ENCODE assay signal across 8 cellular contexts in the genomic region with DNA sequence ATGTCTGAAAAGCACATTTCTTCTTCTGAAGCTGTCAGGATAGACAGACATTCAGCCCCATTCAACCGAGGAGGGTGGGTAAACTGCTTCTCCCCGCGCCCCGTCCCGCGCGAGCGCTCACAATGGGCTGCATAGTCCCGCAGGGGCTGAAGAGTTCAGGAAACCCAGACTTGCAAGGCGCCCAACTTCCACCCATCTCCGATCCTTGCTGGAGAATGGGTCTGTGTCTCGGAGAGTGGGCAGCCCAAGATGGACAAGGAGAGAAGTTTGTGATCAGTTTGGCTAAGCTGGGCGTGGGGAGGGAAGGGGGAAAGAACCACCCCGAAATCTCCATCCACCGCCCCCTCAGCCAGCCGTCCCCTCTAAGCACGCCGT. TPM values are rescaled to one million over a fixed set of nuclear protein-coding genes. Genes with fewer than 3 reads are reported as not detected.
DNase-seq lines count a peak whose midpoint lies in the region; ATAC-seq, FAIRE-seq and TF ChIP-seq lines count a peak whose summit lies in the region.

No MANE protein-coding gene starts in this region.

- H3K4me1 Mint-ChIP-seq in activated T-helper 2 cell treated with anti-CD3 and anti-CD28 coated beads, Interferon-gamma antibody, Interleukin-2, Interleukin-4, amounts not matched to agents 10 μg/mL and 5 μg/mL and 100 μg/mL, durations not matched to agents 14 hours and 24 hours and 36 hours (ENCODE audit: low read depth): peaks cover 10% of the 10 kb centered on the region
- H3K4me1 Mint-ChIP-seq in glutamatergic neuron (ENCODE audit: low read depth, unreplicated experiment): peaks cover 22% of the 10 kb centered on the region

- H3K36me3 ChIP-seq in pancreas: no peaks in the 10 kb centered on the region

- ATAC-seq in HG03135 (IDR thresholded peaks at IDR 0.05; ENCODE audit: unreplicated experiment): peak; percentile 4
- ATAC-seq in pancreas: peak; percentile 27 to 54 (median 42)
- ATAC-seq in GM18520 (IDR thresholded peaks at IDR 0.05; ENCODE audit: unreplicated experiment): no peak

- DNase-seq in GM10266 (ENCODE audit: extremely low spot score) (peak; percentile 12), glutamatergic neuron (peak; percentile 40), pancreas (peak in 5 of 6 donors; percentile 4 to 62 (median 37)), KG1 (lab: John Stamatoyannopoulos, UW) (no peak), HTR-8/SVneo (ENCODE audit: insufficient read length, low spot score) (no peak)
- DNase-seq in activated T-helper 2 cell treated with anti-CD3 and anti-CD28 coated beads, Interferon-gamma antibody, Interleukin-2, Interleukin-4, amounts not matched to agents 10 μg/mL and 5 μg/mL and 100 μg/mL, durations not matched to agents 14 hours and 24 hours and 36 hours (ENCODE audit: low spot score): no peak

- H3K27me3 Mint-ChIP-seq in activated T-helper 2 cell treated with anti-CD3 and anti-CD28 coated beads, Interferon-gamma antibody, Interleukin-2, Interleukin-4, amounts not matched to agents 10 μg/mL and 5 μg/mL and 100 μg/mL, durations not matched to agents 14 hours and 24 hours and 36 hours (ENCODE audit: low read depth): peaks cover 29% of the 10 kb centered on the region
- peaks cover 8% of the 10 kb centered on the region for H3K27me3 Mint-ChIP-seq in glutamatergic neuron (ENCODE audit: unreplicated experiment)

- peak overlapping the region; percentile 92 for H3K4me3 Mint-ChIP-seq in activated T-helper 2 cell treated with anti-CD3 and anti-CD28 coated beads, Interferon-gamma antibody, Interleukin-2, Interleukin-4, amounts not matched to agents 10 μg/mL and 5 μg/mL and 100 μg/mL, durations not matched to agents 14 hours and 24 hours and 36 hours (ENCODE audit: low read depth)
- H3K4me3 Mint-ChIP-seq in glutamatergic neuron (ENCODE audit: unreplicated experiment): peak overlapping the region; percentile 98

- no peaks in the 10 kb centered on the region for H3K36me3 Mint-ChIP-seq in activated T-helper 2 cell treated with anti-CD3 and anti-CD28 coated beads, Interferon-gamma antibody, Interleukin-2, Interleukin-4, amounts not matched to agents 10 μg/mL and 5 μg/mL and 100 μg/mL, durations not matched to agents 14 hours and 24 hours and 36 hours (ENCODE audit: low read depth)
- H3K36me3 Mint-ChIP-seq in glutamatergic neuron (ENCODE audit: unreplicated experiment): no peaks in the 10 kb centered on the region

- FAIRE-seq in pancreas (lab: Jason Lieb, UNC) (no peak), HTR-8/SVneo (lab: Jason Lieb, UNC) (no peak)

- TF ChIP-seq CTCF in GM10266 (IDR thresholded peaks at IDR 0.05; ENCODE audit: control insufficient read depth, insufficient read depth, low read depth, missing control alignments) (no peak), glutamatergic neuron (IDR thresholded peaks at IDR 0.05; ENCODE audit: partially characterized antibody, unreplicated experiment) (no peak), pancreas (IDR thresholded peaks at IDR 0.05) (no peak)

- H3K9me3 ChIP-seq in pancreas: no peaks in the 10 kb centered on the region

- H3K27me3 ChIP-seq in pancreas: no peaks in the 10 kb centered on the region

- peak overlapping the region; percentile 83 to 98 (median 90) for H3K4me3 ChIP-seq in pancreas

- WGBS in pancreas, 2 donors: 0 to 1% methylated on average over 18 of the region's 18 CpGs

- H3K27ac Mint-ChIP-seq in activated T-helper 2 cell treated with anti-CD3 and anti-CD28 coated beads, Interferon-gamma antibody, Interleukin-2, Interleukin-4, amounts not matched to agents 10 μg/mL and 5 μg/mL and 100 μg/mL, durations not matched to agents 14 hours and 24 hours and 36 hours: no peak overlapping the region
- peak overlapping the region; percentile 91 for H3K27ac Mint-ChIP-seq in glutamatergic neuron (ENCODE audit: unreplicated experiment)

- peak overlapping the region; percentile 95 to 99 (median 98) for H3K27ac ChIP-seq in pancreas

- peaks cover 0 to 8% (median 0%) of the 10 kb centered on the region in 3 donors for H3K4me1 ChIP-seq in pancreas

- intact Hi-C loops in activated T-helper 2 cell treated with anti-CD3 and anti-CD28 coated beads, Interferon-gamma antibody, Interleukin-2, Interleukin-4, amounts not matched to agents 10 μg/mL and 5 μg/mL and 100 μg/mL, durations not matched to agents 14 hours and 24 hours and 36 hours (cut with micrococcal nuclease): no loop called here
- intact Hi-C loops in pancreas (cut with DNase I): no loop called here

- H3K9me3 Mint-ChIP-seq in activated T-helper 2 cell treated with anti-CD3 and anti-CD28 coated beads, Interferon-gamma antibody, Interleukin-2, Interleukin-4, amounts not matched to agents 10 μg/mL and 5 μg/mL and 100 μg/mL, durations not matched to agents 14 hours and 24 hours and 36 hours: no peaks in the 10 kb centered on the region
- peaks cover 11% of the 10 kb centered on the region for H3K9me3 Mint-ChIP-seq in glutamatergic neuron (ENCODE audit: unreplicated experiment)

RNA-seq across cellular contexts. Expression of gene AASS, which starts 0.7 kb away (rescaled TPM):
- 1.3 and 2.2 TPM in 2 replicates for total RNA-seq in activated T-helper 2 cell treated with anti-CD3 and anti-CD28 coated beads, Interferon-gamma antibody, Interleukin-2, Interleukin-4, amounts not matched to agents 10 μg/mL and 5 μg/mL and 100 μg/mL, durations not matched to agents 14 hours and 24 hours and 36 hours
- total RNA-seq in glutamatergic neuron (ENCODE audit: unreplicated experiment) (37.0 TPM), pancreas (10 to 100 TPM in 3 of 6 donors, 1 to 10 TPM in 3; 5.9 to 16.9 (median 10.0) TPM)
- 10 to 100 TPM; 10.5 to 13.3 TPM for polyA plus RNA-seq in pancreas

Comparison
In these comparisons a context has a peak if more than half of its experiments do, and no peak if none do; other contexts are left out.
1. DNase-seq: peak in GM10266 (single experiment), glutamatergic neuron (single experiment) and pancreas (5 of 6); none in activated T-helper 2 cell treated with anti-CD3 and anti-CD28 coated beads, Interferon-gamma antibody, Interleukin-2, Interleukin-4, amounts not matched to agents 10 μg/mL and 5 μg/mL and 100 μg/mL, durations not matched to agents 14 hours and 24 hours and 36 hours (single experiment), KG1 (single experiment) and HTR-8/SVneo (single experiment).